ENCODE assay signal across 33 cellular contexts in the genomic region with DNA sequence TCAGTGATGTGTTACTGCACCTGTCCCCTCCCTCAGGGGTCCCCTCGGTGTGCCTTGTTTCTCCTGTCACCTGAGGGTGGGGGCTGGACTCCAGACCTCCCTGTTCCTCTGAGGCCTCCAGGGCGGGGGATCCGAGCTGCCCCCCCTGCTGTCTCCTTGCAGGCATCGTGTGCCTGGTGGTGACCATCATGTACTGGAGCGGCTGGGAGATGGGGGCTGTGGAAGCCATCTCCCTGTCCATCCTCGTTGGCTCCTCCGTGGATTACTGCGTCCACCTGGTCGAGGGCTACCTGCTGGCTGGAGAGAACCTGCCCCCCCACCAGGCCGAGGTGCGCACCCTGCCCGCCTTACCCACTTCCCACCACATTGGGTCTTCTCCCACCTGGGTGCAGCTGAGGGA. TPM values are rescaled to one million over a fixed set of nuclear protein-coding genes. Genes with fewer than 3 reads are reported as not detected.
"Had no signal": no experiment of that assay in that cellular context is flagged by ENCODE, and none has a peak within 500 bp of the region (broad histone marks: within the 10 kb centered on the region; RNA-seq: fewer than 3 reads in every experiment).

No MANE protein-coding gene starts in this region.

- H3K27ac Mint-ChIP-seq: activated B cell treated with CpG ODN at 0.5 μM for 24 hours; activated CD8-positive, alpha-beta T cell treated with anti-CD3 and anti-CD28 coated beads for 36 hours; activated naive CD8-positive, alpha-beta T cell; activated T-helper 17 cell treated with anti-CD3 and anti-CD28 coated beads, Interleukin-2, amount 50 U/mL, for 72 hours; effector memory CD8-positive, alpha-beta T cell; T-cell; T-helper 1 cell treated with Interleukin-12 subunit alpha and Interleukin-12 subunit beta and Interleukin-4 antibody, amounts not matched to agents 30 μg/mL and 1 μg/mL, for 36 hours had no signal

- H3K4me1 ChIP-seq: esophagus muscularis mucosa, foreskin keratinocyte had no signal

- H3K4me3 ChIP-seq: esophagus muscularis mucosa had no signal

- FAIRE-seq: astrocyte, bronchial epithelial cell, colon had no signal

- H3K36me3 ChIP-seq: brain microvascular endothelial cell, esophagus muscularis mucosa had no signal

- DNase-seq: activated B cell treated with CpG ODN at 0.5 μM for 24 hours; activated CD4-positive, alpha-beta T cell treated with anti-CD3 and anti-CD28 coated beads for 48 hours; activated CD4-positive, alpha-beta T cell treated with anti-CD3 and anti-CD28 coated beads, Interleukin-2, amount 50 U/mL, for 1 hour; activated CD4-positive, alpha-beta T cell treated with anti-CD3 and anti-CD28 coated beads, Interleukin-2, amount 50 U/mL, for 48 hours; activated CD8-positive, alpha-beta memory T cell treated with anti-CD3 and anti-CD28 coated beads for 24 hours; activated CD8-positive, alpha-beta T cell treated with anti-CD3 and anti-CD28 coated beads for 36 hours; activated effector memory CD4-positive, alpha-beta T cell treated with Interleukin-2 at 50 U/mL for 16 hours; activated gamma-delta T cell treated with Interleukin-2 at 50 U/mL for 16 hours; activated naive CD4-positive, alpha-beta T cell treated with anti-CD3 and anti-CD28 coated beads, Interleukin-2, amount 50 U/mL, for 16 hours; activated naive CD4-positive, alpha-beta T cell treated with Interleukin-2 at 50 U/mL for 16 hours; activated T-cell treated with anti-CD3 and anti-CD28 coated beads, Interleukin-2, amount 50 U/mL, for 4 hours; amniotic stem cell; anterior cingulate cortex; brain microvascular endothelial cell; cortex of kidney; effector CD4-positive, alpha-beta T cell; effector memory CD8-positive, alpha-beta T cell; erythroblast; foreskin keratinocyte; head of caudate nucleus; T-cell; T1000; WERI-Rb-1 had no signal

- H3K9me3 Mint-ChIP-seq: activated B cell treated with CpG ODN at 0.5 μM for 24 hours; activated CD8-positive, alpha-beta T cell treated with anti-CD3 and anti-CD28 coated beads for 36 hours; activated T-cell treated with anti-CD3 and anti-CD28 coated beads, Interleukin-2, amount 50 U/mL, for 4 hours; activated T-helper 17 cell treated with anti-CD3 and anti-CD28 coated beads, Interleukin-2, amount 50 U/mL, for 72 hours; central memory CD8-positive, alpha-beta T cell; effector memory CD8-positive, alpha-beta T cell; T-cell; T-helper 1 cell treated with Interleukin-12 subunit alpha and Interleukin-12 subunit beta and Interleukin-4 antibody, amounts not matched to agents 30 μg/mL and 1 μg/mL, for 36 hours had no signal

- H3K27me3 ChIP-seq: brain microvascular endothelial cell had no signal

- H3K9me3 ChIP-seq: esophagus muscularis mucosa had no signal

- H3K27ac ChIP-seq: brain microvascular endothelial cell, esophagus muscularis mucosa, foreskin keratinocyte, WERI-Rb-1 had no signal

- H3K36me3 Mint-ChIP-seq: activated naive CD8-positive, alpha-beta T cell; T-cell had no signal

- H3K27me3 Mint-ChIP-seq: activated CD8-positive, alpha-beta T cell treated with anti-CD3 and anti-CD28 coated beads for 36 hours; activated T-helper 17 cell treated with anti-CD3 and anti-CD28 coated beads, Interleukin-2, amount 50 U/mL, for 72 hours had no signal

- ATAC-seq: activated CD4-positive, CD25-positive, alpha-beta regulatory T cell treated with anti-CD3 and anti-CD28 coated beads, Interleukin-2, amount 50 U/mL, for 24 hours; activated CD8-positive, alpha-beta T cell treated with anti-CD3 and anti-CD28 coated beads for 36 hours; activated T-cell treated with anti-CD3 and anti-CD28 coated beads, Interleukin-2, amount 50 U/mL, for 4 hours; activated T-helper 17 cell treated with anti-CD3 and anti-CD28 coated beads, Interleukin-2, amount 50 U/mL, for 72 hours; effector memory CD8-positive, alpha-beta T cell; foreskin keratinocyte; T-cell had no signal

- H3K4me1 Mint-ChIP-seq: activated B cell treated with CpG ODN at 0.5 μM for 24 hours; activated T-helper 17 cell treated with anti-CD3 and anti-CD28 coated beads, Interleukin-2, amount 50 U/mL, for 72 hours; central memory CD8-positive, alpha-beta T cell; T-cell had no signal

- H3K4me3 Mint-ChIP-seq: activated B cell treated with CpG ODN at 0.5 μM for 24 hours; activated CD8-positive, alpha-beta T cell treated with anti-CD3 and anti-CD28 coated beads for 36 hours; activated naive CD8-positive, alpha-beta T cell; activated T-cell treated with anti-CD3 and anti-CD28 coated beads, Interleukin-2, amount 50 U/mL, for 4 hours; activated T-helper 17 cell treated with anti-CD3 and anti-CD28 coated beads, Interleukin-2, amount 50 U/mL, for 72 hours; central memory CD8-positive, alpha-beta T cell; effector memory CD8-positive, alpha-beta T cell; T-cell; T-helper 1 cell treated with Interleukin-12 subunit alpha and Interleukin-12 subunit beta and Interleukin-4 antibody, amounts not matched to agents 30 μg/mL and 1 μg/mL, for 36 hours had no signal

RNA-seq across cellular contexts. Expression of gene DISP3, which starts 56.4 kb away (rescaled TPM):
- total RNA-seq: bronchial epithelial cell, dermis blood vessel endothelial cell, esophagus muscularis mucosa had no signal
